18 cellular contexts compared by ENCODE assay signal in genomic region chr10:60955321-60955720, GRCh38. TPM values are rescaled to one million over a fixed set of nuclear protein-coding genes. Genes with fewer than 3 reads are reported as not detected.
DNase-seq lines count a peak whose midpoint lies in the region; ATAC-seq and TF ChIP-seq lines count a peak whose summit lies in the region.
"Had no signal": no experiment of that assay in that cellular context is flagged by ENCODE, and none has a peak within 500 bp of the region (broad histone marks: within the 10 kb centered on the region; RNA-seq: fewer than 3 reads in every experiment).

No MANE protein-coding gene starts in this region.

- H4K5ac ChIP-seq in H9 (ENCODE audit: insufficient read length, low read depth, low read length) = no peak overlapping the region

- DNase-seq in NCI-H146 treated with DMSO at 0.1 percent for 48 hours (lab: John Stamatoyannopoulos, UW; ENCODE audit: unreplicated experiment) (peak; percentile 39), NCI-H146 (lab: John Stamatoyannopoulos, UW) (no peak), PC-9 (no peak), fibroblast of peridontal ligament (ENCODE audit: extremely low read depth) (peak; percentile 13), SKM-1 (lab: John Stamatoyannopoulos, UW; ENCODE audit: unreplicated experiment) (no peak), H9 (no peak)
- no peak for DNase-seq in stimulated activated naive B cell treated with anti-CD40 and anti-IgM and Interleukin-4, amounts not matched to agents 10 μg/mL and 1 μg/mL and 100 μg/mL, for 72 hours
- DNase-seq: 8988T, COR-L47, DMS153, MV-4-11, NCI-H2081 treated with DMSO at 0.1 percent for 48 hours, NCI-H226, Peyer's patch, SW 1271 had no signal

- no peaks in the 10 kb centered on the region for H3K9me2 ChIP-seq in PC-9 (ENCODE audit: insufficient read depth)

- H2BK120ac ChIP-seq in H9 (ENCODE audit: low read depth, low read length, poor library complexity, severe bottlenecking) = no peak overlapping the region

- ATAC-seq in stimulated activated naive B cell treated with anti-CD40 and anti-IgM and Interleukin-4, amounts not matched to agents 10 μg/mL and 1 μg/mL and 100 μg/mL, for 72 hours (replicated peaks) = no peak

- H4K91ac ChIP-seq in H9 (ENCODE audit: insufficient read length, low read depth, low read length) = no peak overlapping the region

- intact Hi-C loops in PC-9 (cut with micrococcal nuclease; ENCODE audit: unreplicated experiment) = no loop called here

- H3K4me3 Mint-ChIP-seq in stimulated activated naive B cell treated with anti-CD40 and anti-IgM and Interleukin-4, amounts not matched to agents 10 μg/mL and 1 μg/mL and 100 μg/mL, for 72 hours = no peak overlapping the region
- no peak overlapping the region for H3K4me3 Mint-ChIP-seq in H9
- H3K4me3 Mint-ChIP-seq: CD14-positive monocyte had no signal

- H3K23ac ChIP-seq in H9 (ENCODE audit: insufficient read length, low read depth, low read length) = no peak overlapping the region

- no peaks in the 10 kb centered on the region for H3K9me3 Mint-ChIP-seq in stimulated activated naive B cell treated with anti-CD40 and anti-IgM and Interleukin-4, amounts not matched to agents 10 μg/mL and 1 μg/mL and 100 μg/mL, for 72 hours
- H3K9me3 Mint-ChIP-seq in H9 = no peaks in the 10 kb centered on the region
- H3K9me3 Mint-ChIP-seq: CD14-positive monocyte had no signal

- no peak overlapping the region for H2BK12ac ChIP-seq in H9 (ENCODE audit: insufficient read length, low read depth, low read length)

- peak overlapping the region; percentile 65; the same call in 1 of the 2 replicates for H3K4me2 ChIP-seq in PC-9
- peak overlapping the region; percentile 61 for H3K4me2 ChIP-seq in skeletal muscle satellite cell (ENCODE audit: low read length)
- no peak overlapping the region for H3K4me2 ChIP-seq in H9 (ENCODE audit: insufficient read depth, insufficient read length, low read length)

- peaks cover 16% of the 10 kb centered on the region for H3F3A ChIP-seq in PC-9 (ENCODE audit: insufficient read depth, low read depth)

- H3K36me3 Mint-ChIP-seq in stimulated activated naive B cell treated with anti-CD40 and anti-IgM and Interleukin-4, amounts not matched to agents 10 μg/mL and 1 μg/mL and 100 μg/mL, for 72 hours = no peaks in the 10 kb centered on the region
- H3K36me3 Mint-ChIP-seq in H9 (ENCODE audit: insufficient read depth in 1 of 3, low read depth in 3 of 3) = no peaks in the 10 kb centered on the region
- H3K36me3 Mint-ChIP-seq: CD14-positive monocyte had no signal

- no peak overlapping the region for H2BK5ac ChIP-seq in H9 (ENCODE audit: insufficient read length, low read length)

- H2AFZ ChIP-seq in PC-9 (no peak overlapping the region), H9 (ENCODE audit: low read length) (no peak overlapping the region)

- H3K4me3 ChIP-seq in PC-9 (no peak overlapping the region), skeletal muscle satellite cell (ENCODE audit: low read length) (no peak overlapping the region)
- H3K4me3 ChIP-seq: HAP-1, Peyer's patch had no signal

- H4K8ac ChIP-seq in H9 (replicated peaks; ENCODE audit: insufficient read length, low read depth, low read length) = no peak overlapping the region

- no peak overlapping the region for H2BK20ac ChIP-seq in H9 (ENCODE audit: low read depth, low read length, poor library complexity, severe bottlenecking)

- CTCF ChIA-PET in PC-9 (lab: Charles Lee) = no interaction called here

- H3K18ac ChIP-seq in H9 (ENCODE audit: insufficient read length, low read depth, low read length) = no peak overlapping the region

- POLR2A ChIA-PET in PC-9 (lab: Charles Lee; ENCODE audit: unreplicated experiment) = no interaction called here

- no peaks in the 10 kb centered on the region for H3K27me3 ChIP-seq in PC-9 (ENCODE audit: insufficient read depth, low read depth)
- H3K27me3 ChIP-seq in skeletal muscle satellite cell (ENCODE audit: control insufficient read depth, insufficient read depth, low read length) = no peaks in the 10 kb centered on the region
- H3K27me3 ChIP-seq in H9 (ENCODE audit: insufficient read depth, low read length) = no peaks in the 10 kb centered on the region
- H3K27me3 ChIP-seq: Peyer's patch had no signal

- no peak overlapping the region for H2AK5ac ChIP-seq in H9 (ENCODE audit: insufficient read length, low read length)

- H3K4me1 Mint-ChIP-seq in stimulated activated naive B cell treated with anti-CD40 and anti-IgM and Interleukin-4, amounts not matched to agents 10 μg/mL and 1 μg/mL and 100 μg/mL, for 72 hours = peaks cover 0 to under 1% of the 10 kb centered on the region in 2 donors
- no peaks in the 10 kb centered on the region for H3K4me1 Mint-ChIP-seq in H9
- H3K4me1 Mint-ChIP-seq: CD14-positive monocyte had no signal

- BruUV-seq in PC-9 (replicated peaks; lab: Mats Ljungman, UMichigan) = no TSS peak

- H3K4me1 ChIP-seq in PC-9 (replicated peaks; ENCODE audit: insufficient read depth) (peaks cover 37% of the 10 kb centered on the region), skeletal muscle satellite cell (ENCODE audit: control insufficient read depth, insufficient read depth, low read length) (peaks cover 39% of the 10 kb centered on the region), H9 (ENCODE audit: insufficient read depth, low read length) (no peaks in the 10 kb centered on the region)
- H3K4me1 ChIP-seq: HAP-1 had no signal

- no peak overlapping the region for H2BK15ac ChIP-seq in H9 (ENCODE audit: low read depth, low read length)

- no peak overlapping the region for H3K14ac ChIP-seq in H9 (ENCODE audit: insufficient read depth, low read length)

- no peaks in the 10 kb centered on the region for H4K20me1 ChIP-seq in PC-9 (ENCODE audit: insufficient read depth)
- no peaks in the 10 kb centered on the region for H4K20me1 ChIP-seq in H9 (ENCODE audit: control insufficient read depth, insufficient read depth, insufficient read length)

- no peaks in the 10 kb centered on the region for H3K27me3 Mint-ChIP-seq in stimulated activated naive B cell treated with anti-CD40 and anti-IgM and Interleukin-4, amounts not matched to agents 10 μg/mL and 1 μg/mL and 100 μg/mL, for 72 hours
- H3K27me3 Mint-ChIP-seq in H9 (ENCODE audit: low read depth) = no peaks in the 10 kb centered on the region

- H3K79me2 ChIP-seq in PC-9 (ENCODE audit: low read depth) (no peaks in the 10 kb centered on the region), H9 (ENCODE audit: insufficient read depth, low read length) (no peaks in the 10 kb centered on the region)

- no peak overlapping the region for H3K27ac Mint-ChIP-seq in stimulated activated naive B cell treated with anti-CD40 and anti-IgM and Interleukin-4, amounts not matched to agents 10 μg/mL and 1 μg/mL and 100 μg/mL, for 72 hours
- H3K27ac Mint-ChIP-seq in H9 = no peak overlapping the region
- H3K27ac Mint-ChIP-seq: CD14-positive monocyte had no signal

- H3K4ac ChIP-seq in H9 (ENCODE audit: low read depth, low read length) = no peak overlapping the region

- H3K36me3 ChIP-seq in PC-9 (ENCODE audit: low read depth) = no peaks in the 10 kb centered on the region
- no peaks in the 10 kb centered on the region for H3K36me3 ChIP-seq in skeletal muscle satellite cell (ENCODE audit: insufficient read depth, low read length)
- H3K36me3 ChIP-seq: HAP-1, Peyer's patch had no signal

- no peak overlapping the region for H3K56ac ChIP-seq in H9 (ENCODE audit: insufficient read length, low read depth, low read length)

- no peak overlapping the region for H3K9ac ChIP-seq in skeletal muscle satellite cell (ENCODE audit: low read depth, low read length)
- no peak overlapping the region for H3K9ac ChIP-seq in H9 (ENCODE audit: extremely low read depth, insufficient read length, low read length)

- H3K27ac ChIP-seq in PC-9 = 0 out of 2 replicates have a peak overlapping the region, but pooled peaks have one; percentile 45
- no peak overlapping the region for H3K27ac ChIP-seq in H9 (ENCODE audit: insufficient read length, low read depth, low read length)
- H3K27ac ChIP-seq: Peyer's patch had no signal

- H3K9me3 ChIP-seq in PC-9 (ENCODE audit: insufficient read depth, low read depth) (no peaks in the 10 kb centered on the region; the same call in 1 of the 2 replicates), skeletal muscle satellite cell (replicated peaks; ENCODE audit: low read length) (no peaks in the 10 kb centered on the region), H9 (ENCODE audit: control insufficient read depth, low read depth, low read length) (no peaks in the 10 kb centered on the region)
- H3K9me3 ChIP-seq: HAP-1, Peyer's patch had no signal

- TF ChIP-seq CTCF in PC-9 (conservative IDR thresholded peaks at IDR 0.05) (no peak), H9 (conservative IDR thresholded peaks at IDR 0.05) (no peak)

- H3T11ph ChIP-seq in H9 (ENCODE audit: low read length) = no peak overlapping the region

- H3K79me1 ChIP-seq in H9 (ENCODE audit: insufficient read depth, low read depth, low read length, poor library complexity, severe bottlenecking) = no peaks in the 10 kb centered on the region

- H3K23me2 ChIP-seq in H9 (ENCODE audit: insufficient read length, low read depth, low read length, poor library complexity, severe bottlenecking) = no peaks in the 10 kb centered on the region

RNA-seq across cellular contexts. Expression of gene RHOBTB1, which starts 11.3 kb away (rescaled TPM):
- total RNA-seq in PC-9 (2021) (5.2 and 7.8 TPM in 2 replicates), H9 (2021) (2.5 and 2.9 TPM in 2 replicates)
- total RNA-seq in skeletal muscle satellite cell (2012; rRNA removed) = 6.8 and 11.8 TPM in 2 replicates

Comparison
In these comparisons a context has a peak if more than half of its experiments do, and no peak if none do; other contexts are left out.
1. DNase-seq: peak in NCI-H146 treated with DMSO at 0.1 percent for 48 hours (single experiment) and fibroblast of peridontal ligament (single experiment); none in NCI-H146 (single experiment), PC-9 (0 of 2), SKM-1 (single experiment), stimulated activated naive B cell treated with anti-CD40 and anti-IgM and Interleukin-4, amounts not matched to agents 10 μg/mL and 1 μg/mL and 100 μg/mL, for 72 hours (single experiment) and H9 (single experiment).